ENCODE assay signal across 25 cellular contexts in genomic region chr16:80142276-80142675, GRCh38.
"Had no signal": no experiment of that assay in that cellular context is flagged by ENCODE, and none has a peak within 500 bp of the region (broad histone marks: within the 10 kb centered on the region; RNA-seq: fewer than 3 reads in every experiment).

No MANE protein-coding gene starts in this region.

- H3K4me1 ChIP-seq: ascending aorta, breast epithelium, colonic mucosa, esophagus muscularis mucosa had no signal

- H3K4me3 ChIP-seq: ascending aorta, breast epithelium, cardiac muscle cell, colonic mucosa, esophagus muscularis mucosa had no signal

- H3K9me3 ChIP-seq: ascending aorta, colonic mucosa had no signal

- H3K36me3 ChIP-seq: ascending aorta, breast epithelium, cardiac muscle cell, colonic mucosa, esophagus muscularis mucosa had no signal

- H3K27me3 ChIP-seq: ascending aorta, breast epithelium, colonic mucosa, esophagus muscularis mucosa had no signal

- DNase-seq: activated CD4-positive, alpha-beta memory T cell treated with anti-CD3 and anti-CD28 coated beads for 36 hours; activated CD4-positive, alpha-beta T cell treated with anti-CD3 and anti-CD28 coated beads for 36 hours; activated CD4-positive, alpha-beta T cell treated with anti-CD3 and anti-CD28 coated beads, Interleukin-2, amount 10 ng/mL, durations not matched to agents 24 days and 14 days; activated CD4-positive, CD25-positive, alpha-beta regulatory T cell; activated CD4-positive, CD25-positive, alpha-beta regulatory T cell treated with anti-CD3 and anti-CD28 coated beads, Interleukin-2, amount 50 U/mL, for 72 hours; activated CD8-positive, alpha-beta memory T cell treated with anti-CD3 and anti-CD28 coated beads, Interleukin-2, amount 10 ng/mL, durations not matched to agents 7 days and 5 days; activated CD8-positive, alpha-beta memory T cell treated with anti-CD3 and anti-CD28 coated beads, Interleukin-2, amount 50 U/mL, for 4 hours; activated CD8-positive, alpha-beta T cell treated with anti-CD3 and anti-CD28 coated beads, Interleukin-2, amount 10 ng/mL, durations not matched to agents 7 days and 5 days; activated effector memory CD4-positive, alpha-beta T cell treated with anti-CD3 and anti-CD28 coated beads, Interleukin-2, amount 50 U/mL, for 16 hours; activated naive CD4-positive, alpha-beta T cell treated with anti-CD3 and anti-CD28 coated beads for 36 hours; activated naive CD8-positive, alpha-beta T cell treated with anti-CD3 and anti-CD28 coated beads for 36 hours; activated naive CD8-positive, alpha-beta T cell treated with anti-CD3 and anti-CD28 coated beads, Interleukin-2, amount 50 U/mL, for 24 hours; activated T-cell treated with anti-CD3 and anti-CD28 coated beads, Interleukin-2, amount 50 U/mL, for 1 hour; activated T-cell treated with anti-CD3 and anti-CD28 coated beads, Interleukin-2, amount 50 U/mL, for 48 hours; central memory CD4-positive, alpha-beta T cell; cerebellar nuclear complex; colonic mucosa; effector memory CD4-positive, alpha-beta T cell; erythroblast; head of caudate nucleus; T-helper 2 cell had no signal

- H3K27ac ChIP-seq: ascending aorta, breast epithelium, cardiac muscle cell, colonic mucosa, esophagus muscularis mucosa had no signal
